ENCODE assay signal across 8 cellular contexts in the genomic region with DNA sequence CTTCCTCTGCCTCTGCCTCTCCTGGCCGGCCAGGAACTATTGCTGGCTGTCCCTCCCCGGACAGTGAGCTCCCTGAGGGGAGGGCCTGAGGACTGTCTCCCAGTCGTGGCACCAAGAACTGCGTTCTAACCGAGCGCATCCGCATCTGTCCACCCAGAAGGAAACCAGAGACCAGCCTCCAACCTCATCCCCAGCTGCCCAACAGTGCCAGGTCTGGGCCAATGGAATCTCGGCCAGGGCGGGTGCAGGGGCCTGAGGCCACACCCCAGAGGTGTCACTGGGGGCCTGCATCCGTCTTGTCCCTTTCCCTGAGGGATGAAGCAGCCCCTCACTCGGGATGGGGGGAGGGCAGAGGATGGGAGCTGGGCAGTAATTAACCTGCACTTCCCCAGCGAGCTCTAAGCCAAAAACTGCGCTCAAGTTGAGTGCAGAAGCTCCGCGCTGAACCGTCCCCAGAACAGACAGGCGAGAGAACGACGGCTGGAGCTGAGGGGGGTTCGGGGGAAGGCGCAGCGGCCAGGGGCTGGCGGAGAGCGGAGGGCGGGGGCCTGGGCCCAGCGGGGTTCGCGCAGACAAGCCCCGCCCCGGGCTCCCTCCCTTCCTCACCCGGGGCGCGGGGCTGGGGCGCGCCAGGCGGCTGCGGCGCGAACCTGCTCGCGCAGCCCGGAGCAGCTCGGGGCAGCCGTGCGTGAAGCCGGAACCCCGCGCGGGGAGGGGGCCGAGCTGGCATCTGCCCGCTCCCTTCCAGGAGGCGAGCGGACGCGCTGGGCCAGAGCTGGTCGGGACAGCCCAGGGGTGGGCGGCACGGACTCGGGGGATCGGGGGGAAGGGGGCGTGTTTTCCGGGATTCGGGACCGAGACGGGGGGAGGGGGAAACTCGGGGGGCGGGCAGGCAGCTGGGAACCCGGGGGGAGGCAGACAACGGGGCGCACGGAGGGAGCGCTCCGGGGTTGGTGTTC. TPM values are rescaled to one million over a fixed set of nuclear protein-coding genes. Genes with fewer than 3 reads are reported as not detected.
DNase-seq lines count a peak whose midpoint lies in the region; ATAC-seq, FAIRE-seq and TF ChIP-seq lines count a peak whose summit lies in the region.

No MANE protein-coding gene starts in this region.

- peaks cover 0 to 2% of the 10 kb centered on the region in 2 experiments for H4K20me1 ChIP-seq in H1 (replicated peaks in 1 of 2; ENCODE audit: control insufficient read depth in 1 of 2, insufficient read depth in 2 of 2, low read length in 2 of 2)

- H2BK12ac ChIP-seq in H1 (ENCODE audit: low read depth, low read length) (no peak overlapping the region; the same call in 1 of the 2 replicates), mesenchymal stem cell (ENCODE audit: low read length in 2 of 2) (peak overlapping the region in 1 of 2 experiments; percentile 80)

- no peaks in the 10 kb centered on the region for H3K79me1 ChIP-seq in H1 (ENCODE audit: low read depth, low read length)
- peaks cover 12% of the 10 kb centered on the region for H3K79me1 ChIP-seq in mesenchymal stem cell (replicated peaks; ENCODE audit: low read length, poor library complexity, severe bottlenecking)

- no peak overlapping the region for H4K5ac ChIP-seq in H1 (ENCODE audit: insufficient read length, low read depth, low read length)

- H3K4me3 ChIP-seq in H1 (ENCODE audit: extremely low read depth in 1 of 4, insufficient read depth in 2 of 4, low read depth in 3 of 4, low read length in 4 of 4), result peak overlapping the region; percentile 60 to 74 (median 68)
- peak overlapping the region; percentile 80 to 82 for H3K4me3 ChIP-seq in mesenchymal stem cell (ENCODE audit: insufficient read depth in 1 of 2, low read depth in 1 of 2, low read length in 2 of 2)

- H4K91ac ChIP-seq in H1 (replicated peaks; ENCODE audit: insufficient read length, low read length) (no peak overlapping the region), mesenchymal stem cell (ENCODE audit: low read length) (peak overlapping the region; percentile 34)

- TF ChIP-seq POLR2A in H1 (IDR thresholded peaks at IDR 0.05; ENCODE audit: control extremely low read depth in 1 of 2, low read depth in 2 of 2, low read length in 2 of 2), result no peak

- H3K9ac ChIP-seq in H1 (replicated peaks in 1 of 4; ENCODE audit: extremely low read depth in 1 of 4, low read depth in 3 of 4, low read length in 3 of 4) (no peak overlapping the region), mesenchymal stem cell (ENCODE audit: low read length) (peak overlapping the region; percentile 76)

- FAIRE-seq in H1 (lab: Jason Lieb, UNC), result no peak

- H3K4me2 ChIP-seq in H1 (ENCODE audit: insufficient read depth in 1 of 2, low read depth in 2 of 2, low read length in 2 of 2) (peak overlapping the region; percentile 71 to 93), mesenchymal stem cell (ENCODE audit: low read length, poor library complexity, severe bottlenecking) (peak overlapping the region; percentile 82)

- peaks cover 9% of the 10 kb centered on the region; the same call in 1 of the 2 replicates for H3K23me2 ChIP-seq in H1 (ENCODE audit: low read depth, low read length)

- no peak overlapping the region for H3K4ac ChIP-seq in H1 (replicated peaks; ENCODE audit: insufficient read length, low read depth, low read length)
- H3K4ac ChIP-seq in mesenchymal stem cell (ENCODE audit: low read depth in 1 of 2, low read length in 2 of 2), result peak overlapping the region in 1 of 2 experiments; percentile 68

- H3K56ac ChIP-seq in H1 (replicated peaks; ENCODE audit: insufficient read length, low read depth, low read length), result no peak overlapping the region

- H3K14ac ChIP-seq in H1 (ENCODE audit: insufficient read length), result no peak overlapping the region
- peak overlapping the region in 1 of 2 experiments; percentile 69 for H3K14ac ChIP-seq in mesenchymal stem cell (ENCODE audit: low read length in 2 of 2)

- 5% methylated on average over 19 of the region's 73 CpGs; no CpG with 5 or more reads in 1 of the 2 experiments for WGBS in H1 (ENCODE audit: extremely low coverage in 1 of 2, insufficient coverage in 1 of 2, insufficient read length in 1 of 2, insufficient replicate concordance in 2 of 2, low coverage in 1 of 2, low lambda C conversion rate in 2 of 2, missing lambda C conversion rate in 1 of 2), 2 experiments
- 2% methylated on average over 51 of the region's 73 CpGs for WGBS in mesenchymal stem cell

- no peak for TF ChIP-seq CTCF in H1 (IDR thresholded peaks at IDR 0.05; ENCODE audit: control extremely low read depth in 1 of 3, insufficient read depth in 1 of 3, low read depth in 1 of 3, low read length in 3 of 3)

- DNase-seq in AG20443 (ENCODE audit: low spot score) (peak; percentile 92), NCI-H748 (lab: John Stamatoyannopoulos, UW; ENCODE audit: unreplicated experiment) (peak; percentile 94), H1 (ENCODE audit: low read depth in 1 of 2, low spot score in 2 of 2) (peak in 1 of 2 experiments; percentile 86), mesenchymal stem cell (peak; percentile 87)
- peak; percentile 22 to 33 (median 29) for DNase-seq in activated CD8-positive, alpha-beta memory T cell treated with anti-CD3 and anti-CD28 coated beads for 48 hours (ENCODE audit: low read depth in 2 of 3, low spot score in 2 of 3)
- peak; percentile 19 for DNase-seq in stimulated activated CD8-positive, alpha-beta memory T cell treated with anti-CD3 and anti-CD28 coated beads, Interleukin-15, amount 100 ng/mL, for 1 hour (ENCODE audit: low read depth)

- no peaks in the 10 kb centered on the region for H3K9me3 ChIP-seq in H1 (ENCODE audit: insufficient read depth in 2 of 2, low read depth in 1 of 2, low read length in 1 of 2)
- no peaks in the 10 kb centered on the region for H3K9me3 ChIP-seq in mesenchymal stem cell (ENCODE audit: control insufficient read depth, low read length)

- H2BK15ac ChIP-seq in H1 (ENCODE audit: low read length), result no peak overlapping the region; the same call in 1 of the 2 replicates
- H2BK15ac ChIP-seq in mesenchymal stem cell (ENCODE audit: low read depth, poor library complexity, severe bottlenecking), result peak overlapping the region; percentile 80

- H3K36me3 ChIP-seq in H1 (ENCODE audit: control insufficient read depth in 2 of 4, insufficient read depth in 4 of 4, low read length in 3 of 4) (no peaks in the 10 kb centered on the region), mesenchymal stem cell (ENCODE audit: control insufficient read depth in 1 of 2, insufficient read depth in 2 of 2, low read depth in 1 of 2, low read length in 2 of 2) (peaks cover 0 to 4% of the 10 kb centered on the region in 2 experiments)

- no peak for TF ChIP-seq RAD21 in H1 (IDR thresholded peaks at IDR 0.05 in 1 of 2, conservative IDR thresholded peaks at IDR 0.05 in 1 of 2; ENCODE audit: low read depth in 2 of 2, low read length in 2 of 2)

- H3K4me1 ChIP-seq in H1 (replicated peaks in 1 of 4; ENCODE audit: control insufficient read depth in 3 of 4, insufficient read depth in 4 of 4, low read length in 3 of 4), result peaks cover 12 to 39% (median 23%) of the 10 kb centered on the region in 4 experiments
- H3K4me1 ChIP-seq in mesenchymal stem cell (ENCODE audit: control insufficient read depth, insufficient read depth, low read depth, low read length), result peaks cover 39% of the 10 kb centered on the region

- H4K8ac ChIP-seq in H1 (ENCODE audit: extremely low read depth, insufficient read depth, low read length), result no peak overlapping the region; the same call in none of the 2 replicates
- H4K8ac ChIP-seq in mesenchymal stem cell (ENCODE audit: low read length), result peak overlapping the region; percentile 84

- no peak overlapping the region for H3K27ac ChIP-seq in H1 (ENCODE audit: low read depth, low read length)
- H3K27ac ChIP-seq in mesenchymal stem cell (ENCODE audit: low read length, poor library complexity, severe bottlenecking), result peak overlapping the region; percentile 95

- H3K27me3 ChIP-seq in H1 (replicated peaks in 1 of 4; ENCODE audit: control insufficient read depth in 3 of 4, extremely low read depth in 1 of 4, insufficient read depth in 3 of 4, low read length in 3 of 4) (peaks cover 0 to 8% (median 5%) of the 10 kb centered on the region in 4 experiments; a peak in 3 of 7 replicates), mesenchymal stem cell (ENCODE audit: control insufficient read depth in 1 of 2, insufficient read depth in 1 of 2, low read length in 2 of 2) (peaks cover 0 to 5% of the 10 kb centered on the region in 2 experiments)

- H3K79me2 ChIP-seq in H1 (ENCODE audit: control insufficient read depth in 1 of 2, insufficient read depth in 2 of 2, low read length in 2 of 2), result no peaks in the 10 kb centered on the region

- H3K18ac ChIP-seq in H1 (ENCODE audit: extremely low read depth, low read length), result peak overlapping the region; percentile 17
- H3K18ac ChIP-seq in mesenchymal stem cell (ENCODE audit: low read depth in 1 of 2, low read length in 2 of 2), result peak overlapping the region; percentile 81 to 82

- H2AFZ ChIP-seq in H1 (ENCODE audit: low read length) (peak overlapping the region; percentile 78; the same call in 1 of the 2 replicates), mesenchymal stem cell (ENCODE audit: low read depth, low read length) (peak overlapping the region; percentile 30)

- POLR2A ChIA-PET in H1 (lab: Charles Lee; ENCODE audit: partially characterized antibody), result interaction anchor here (0.9 to 1.6 kb wide), 6 partner anchors 9 to 55 kb away, joined by 3 to 5 read pairs (median 3); partner anchors contain the start of gene FRS3

- ATAC-seq in GM19025 (IDR thresholded peaks at IDR 0.05; ENCODE audit: low read depth, unreplicated experiment), result peak; percentile 36
- peak; percentile 50 for ATAC-seq in HG03280 (IDR thresholded peaks at IDR 0.05; ENCODE audit: unreplicated experiment)

- H2BK5ac ChIP-seq in H1 (ENCODE audit: low read depth, low read length) (peak overlapping the region; percentile 45; the same call in 1 of the 2 replicates), mesenchymal stem cell (ENCODE audit: low read depth, low read length, poor library complexity, severe bottlenecking) (peak overlapping the region; percentile 47)

- H2AK5ac ChIP-seq in H1 (ENCODE audit: low read depth, low read length) (no peak overlapping the region), mesenchymal stem cell (ENCODE audit: low read length, severe bottlenecking) (peak overlapping the region; percentile 12)

- H2BK20ac ChIP-seq in H1 (ENCODE audit: low read length), result no peak overlapping the region

- TF ChIP-seq EP300 in H1 (IDR thresholded peaks at IDR 0.05; ENCODE audit: borderline replicate concordance in 1 of 2, low read depth in 2 of 2, low read length in 2 of 2), result no peak

- CTCF ChIA-PET in H1 (lab: Charles Lee; ENCODE audit: partially characterized antibody), result interaction anchor here (0.6 to 5.3 kb wide), 24 partner anchors 9 to 400 kb away, joined by 3 to 37 read pairs (median 5); partner anchors contain the start of gene TOMM6

- H3K23ac ChIP-seq in H1 (ENCODE audit: insufficient read length) (no peak overlapping the region), mesenchymal stem cell (ENCODE audit: low read length in 2 of 2) (peak overlapping the region in 1 of 2 experiments; percentile 14)

- H2BK120ac ChIP-seq in H1 (replicated peaks; ENCODE audit: low read depth, low read length) (no peak overlapping the region), mesenchymal stem cell (ENCODE audit: low read depth, low read length) (peak overlapping the region; percentile 86)

RNA-seq across cellular contexts. Expression of gene TFEB, which starts 1.4 kb away (rescaled TPM):
- total RNA-seq in H1 (2021; fragmentation: NEBNext Ultra II Directional; extraction: Animal tissue kit (Norgen Biotek cat#: 25700)), result 2.3 and 2.4 TPM in 2 replicates
- 5.9 and 6.7 TPM in 2 replicates for polyA plus RNA-seq in H1 (2011; rRNA removed)
- 4.6 TPM for polyA plus RNA-seq in H1 (2011; cell fraction: cytosol; rRNA removed)
- polyA plus RNA-seq in H1 (2011; cell fraction: nucleus; rRNA removed), result 7.6 TPM
- polyA plus RNA-seq in H1 (2012, experiment 1 of 2), result 2.1 to 6.8 TPM (median 4.1 TPM) in 4 replicates
- polyA plus RNA-seq in H1 (2012, experiment 2 of 2), result 2.7 TPM
- 0.71 TPM for polyA plus RNA-seq in H1 (2013, experiment 1 of 2)
- polyA plus RNA-seq in H1 (2013, experiment 2 of 2), result 0.61 TPM
- 1.9 and 4.6 TPM in 2 replicates for polyA minus RNA-seq in H1 (2011; rRNA and poly(A)+ RNA removed)
- 3.2 TPM for polyA minus RNA-seq in H1 (2011; cell fraction: cytosol; rRNA and poly(A)+ RNA removed)
- polyA minus RNA-seq in H1 (2011; cell fraction: nucleus; rRNA and poly(A)+ RNA removed), result 2.8 TPM
- polyA plus RNA-seq in mesenchymal stem cell (2013, experiment 1 of 2), result 7.4 TPM
- polyA plus RNA-seq in mesenchymal stem cell (2013, experiment 2 of 2), result 7.9 TPM

RNA-seq across cellular contexts. Expression of gene PGC, which starts 13.2 kb away (rescaled TPM):
- not detected in 2 replicates for total RNA-seq in H1 (2021; fragmentation: NEBNext Ultra II Directional; extraction: Animal tissue kit (Norgen Biotek cat#: 25700))
- 0.09 and 0.25 TPM in 2 replicates for polyA plus RNA-seq in H1 (2011; rRNA removed)
- 0.22 TPM for polyA plus RNA-seq in H1 (2011; cell fraction: cytosol; rRNA removed)
- 0.21 TPM for polyA plus RNA-seq in H1 (2011; cell fraction: nucleus; rRNA removed)
- 0.23 TPM in 1 of 4 replicates, not detected in the others for polyA plus RNA-seq in H1 (2012, experiment 1 of 2)
- polyA plus RNA-seq in H1 (2012, experiment 2 of 2), result 0.13 TPM
- 0.04 TPM for polyA plus RNA-seq in H1 (2013, experiment 1 of 2)
- polyA plus RNA-seq in H1 (2013, experiment 2 of 2), result 0.07 TPM
- not detected in 2 replicates for polyA minus RNA-seq in H1 (2011; rRNA and poly(A)+ RNA removed)
- polyA minus RNA-seq in H1 (2011; cell fraction: cytosol; rRNA and poly(A)+ RNA removed), result not detected
- polyA minus RNA-seq in H1 (2011; cell fraction: nucleus; rRNA and poly(A)+ RNA removed), result not detected
- polyA plus RNA-seq in mesenchymal stem cell (2013, experiment 1 of 2), result not detected
- polyA plus RNA-seq in mesenchymal stem cell (2013, experiment 2 of 2), result not detected

RNA-seq across cellular contexts. Expression of gene FRS3, which starts 45.7 kb away (rescaled TPM):
- total RNA-seq in H1 (2021; fragmentation: NEBNext Ultra II Directional; extraction: Animal tissue kit (Norgen Biotek cat#: 25700)), result 3.4 and 3.9 TPM in 2 replicates
- polyA plus RNA-seq in H1 (2011; rRNA removed), result 4.4 and 8.4 TPM in 2 replicates
- 5.4 TPM for polyA plus RNA-seq in H1 (2011; cell fraction: cytosol; rRNA removed)
- 14.9 TPM for polyA plus RNA-seq in H1 (2011; cell fraction: nucleus; rRNA removed)
- polyA plus RNA-seq in H1 (2012, experiment 1 of 2), result 1.3 to 4.2 TPM (median 3.1 TPM) in 4 replicates
- 4.2 TPM for polyA plus RNA-seq in H1 (2012, experiment 2 of 2)
- 2.8 TPM for polyA plus RNA-seq in H1 (2013, experiment 1 of 2)
- 2.5 TPM for polyA plus RNA-seq in H1 (2013, experiment 2 of 2)
- polyA minus RNA-seq in H1 (2011; rRNA and poly(A)+ RNA removed), result 1.1 and 2.8 TPM in 2 replicates
- 3.6 TPM for polyA minus RNA-seq in H1 (2011; cell fraction: cytosol; rRNA and poly(A)+ RNA removed)
- polyA minus RNA-seq in H1 (2011; cell fraction: nucleus; rRNA and poly(A)+ RNA removed), result 3.2 TPM
- polyA plus RNA-seq in mesenchymal stem cell (2013, experiment 1 of 2), result 3.6 TPM
- polyA plus RNA-seq in mesenchymal stem cell (2013, experiment 2 of 2), result 2.9 TPM

RNA-seq across cellular contexts. Expression of gene PRICKLE4, which starts 46.6 kb away (rescaled TPM):
- 0.67 and 1.4 TPM in 2 replicates for total RNA-seq in H1 (2021; fragmentation: NEBNext Ultra II Directional; extraction: Animal tissue kit (Norgen Biotek cat#: 25700))
- 0.32 and 0.38 TPM in 2 replicates for polyA plus RNA-seq in H1 (2011; rRNA removed)
- polyA plus RNA-seq in H1 (2011; cell fraction: cytosol; rRNA removed), result 0.32 TPM
- 2.4 TPM for polyA plus RNA-seq in H1 (2011; cell fraction: nucleus; rRNA removed)
- 0.41 to 1.4 TPM (median 0.87 TPM) in 4 replicates for polyA plus RNA-seq in H1 (2012, experiment 1 of 2)
- polyA plus RNA-seq in H1 (2012, experiment 2 of 2), result not detected
- 0.57 TPM for polyA plus RNA-seq in H1 (2013, experiment 1 of 2)
- 0.22 TPM for polyA plus RNA-seq in H1 (2013, experiment 2 of 2)
- polyA minus RNA-seq in H1 (2011; rRNA and poly(A)+ RNA removed), result not detected in 2 replicates
- polyA minus RNA-seq in H1 (2011; cell fraction: cytosol; rRNA and poly(A)+ RNA removed), result not detected
- polyA minus RNA-seq in H1 (2011; cell fraction: nucleus; rRNA and poly(A)+ RNA removed), result 2.4 TPM
- 0.33 TPM for polyA plus RNA-seq in mesenchymal stem cell (2013, experiment 1 of 2)
- 0.15 TPM for polyA plus RNA-seq in mesenchymal stem cell (2013, experiment 2 of 2)

RNA-seq across cellular contexts. Expression of gene TOMM6, which starts 53.5 kb away (rescaled TPM):
- total RNA-seq in H1 (2021; fragmentation: NEBNext Ultra II Directional; extraction: Animal tissue kit (Norgen Biotek cat#: 25700)), result 216 and 228 TPM in 2 replicates
- 457 and 560 TPM in 2 replicates for polyA plus RNA-seq in H1 (2011; rRNA removed)
- 411 TPM for polyA plus RNA-seq in H1 (2011; cell fraction: cytosol; rRNA removed)
- polyA plus RNA-seq in H1 (2011; cell fraction: nucleus; rRNA removed), result 121 TPM
- 269 to 362 TPM (median 306 TPM) in 4 replicates for polyA plus RNA-seq in H1 (2012, experiment 1 of 2)
- polyA plus RNA-seq in H1 (2012, experiment 2 of 2), result 244 TPM
- 295 TPM for polyA plus RNA-seq in H1 (2013, experiment 1 of 2)
- polyA plus RNA-seq in H1 (2013, experiment 2 of 2), result 293 TPM
- polyA minus RNA-seq in H1 (2011; rRNA and poly(A)+ RNA removed), result 89.9 and 99.3 TPM in 2 replicates
- 36.2 TPM for polyA minus RNA-seq in H1 (2011; cell fraction: cytosol; rRNA and poly(A)+ RNA removed)
- polyA minus RNA-seq in H1 (2011; cell fraction: nucleus; rRNA and poly(A)+ RNA removed), result 41.6 TPM
- polyA plus RNA-seq in mesenchymal stem cell (2013, experiment 1 of 2), result 244 TPM
- 241 TPM for polyA plus RNA-seq in mesenchymal stem cell (2013, experiment 2 of 2)
